9 cellular contexts compared by ENCODE assay signal in genomic region chr16:58755989-58756649, GRCh38. TPM values are rescaled to one million over a fixed set of nuclear protein-coding genes. Genes with fewer than 3 reads are reported as not detected.
DNase-seq lines count a peak whose midpoint lies in the region; ATAC-seq and TF ChIP-seq lines count a peak whose summit lies in the region.
"Had no signal": no experiment of that assay in that cellular context is flagged by ENCODE, and none has a peak within 500 bp of the region (broad histone marks: within the 10 kb centered on the region; RNA-seq: fewer than 3 reads in every experiment).

No MANE protein-coding gene starts in this region.

- POLR2A ChIA-PET in BJ (lab: Charles Lee), result no interaction called here

- no peaks in the 10 kb centered on the region for H3K36me3 Mint-ChIP-seq in memory B cell

- DNase-seq in BJ (ENCODE audit: low read depth) (no peak), NCI-H526 (lab: John Stamatoyannopoulos, UW) (peak; percentile 58 to 77), memory B cell (ENCODE audit: low spot score in 2 of 2) (peak; percentile 53)
- peak; percentile 76 to 81 for DNase-seq in activated CD4-positive, alpha-beta T cell treated with anti-CD3 and anti-CD28 coated beads, Interleukin-2, amount 50 U/mL, for 48 hours
- DNase-seq in effector CD4-positive, alpha-beta T cell, result peak; percentile 68
- peak; percentile 40 to 58 for DNase-seq in stimulated activated CD8-positive, alpha-beta memory T cell treated with anti-CD3 and anti-CD28 coated beads, Interleukin-4, amount 100 ng/mL, for 1 hour (ENCODE audit: low read depth in 2 of 2, low spot score in 1 of 2)

- H3K4me3 Mint-ChIP-seq in memory B cell, result peak overlapping the region; percentile 54

- no peaks in the 10 kb centered on the region for H3K9me3 Mint-ChIP-seq in memory B cell

- H3K27me3 ChIP-seq in BJ (ENCODE audit: control insufficient read depth, insufficient read depth, low read length), result peaks cover 2% of the 10 kb centered on the region; the same call in 1 of the 2 replicates

- H3K36me3 ChIP-seq in BJ (ENCODE audit: control insufficient read depth, insufficient read depth, low read length), result no peaks in the 10 kb centered on the region
- H3K36me3 ChIP-seq: SJSA1 had no signal

- H3K27me3 Mint-ChIP-seq in memory B cell, result no peaks in the 10 kb centered on the region

- no peak overlapping the region for H3K4me3 ChIP-seq in BJ (ENCODE audit: low read depth, low read length)
- H3K4me3 ChIP-seq: SJSA1 had no signal

- peaks cover 8% of the 10 kb centered on the region for H3K4me1 Mint-ChIP-seq in memory B cell

- peak; percentile 93 for ATAC-seq in GM19035 (IDR thresholded peaks at IDR 0.05; ENCODE audit: unreplicated experiment)
- ATAC-seq in HG03196 (IDR thresholded peaks at IDR 0.05; ENCODE audit: unreplicated experiment), result peak; percentile 93
- peak; percentile 91 for ATAC-seq in memory B cell (ENCODE audit: low read depth)

- CTCF ChIA-PET in BJ (lab: Yijun Ruan, JAX), result interaction anchor here (0.7 to 3.2 kb wide), 15 partner anchors 8 to 461 kb away, joined by 3 to 20 read pairs (median 3); partner anchors contain the start of genes PRSS54 and SLC38A7

- TF ChIP-seq CTCF in BJ (IDR thresholded peaks at IDR 0.05; ENCODE audit: insufficient read depth, low read depth, low read length), result peak; percentile 78

- peak overlapping the region; percentile 42 for H3K27ac Mint-ChIP-seq in memory B cell

RNA-seq across cellular contexts. Expression of gene GOT2, which starts 22.0 kb away (rescaled TPM):
- 65.2 and 72.8 TPM in 2 replicates for polyA plus RNA-seq in BJ (2011; rRNA removed)
- polyA minus RNA-seq in BJ (2011; rRNA and poly(A)+ RNA removed), result 39.0 and 49.2 TPM in 2 replicates
